ENCODE assay signal across 1 cellular context in genomic region chr1:62196091-62196690, GRCh38.
TF ChIP-seq lines count a peak whose summit lies in the region.

No MANE protein-coding gene starts in this region.

TF ChIP-seq in H1, 55 proteins besides CTCF, POLR2A, EP300 and RAD21:
- TF ChIP-seq EZH2 (IDR thresholded peaks at IDR 0.05; ENCODE audit: low read depth, low read length, severe bottlenecking): no peak
- TF ChIP-seq SIX5 (IDR thresholded peaks at IDR 0.05; ENCODE audit: low read depth, low read length): no peak
- no peak for TF ChIP-seq CHD2 (IDR thresholded peaks at IDR 0.05; ENCODE audit: low read length)
- TF ChIP-seq ATF2 (IDR thresholded peaks at IDR 0.05; ENCODE audit: low read length): no peak
- no peak for TF ChIP-seq SAP30 (IDR thresholded peaks at IDR 0.05; ENCODE audit: insufficient read depth, insufficient replicate concordance, low read length)
- TF ChIP-seq BCL11A (IDR thresholded peaks at IDR 0.05; ENCODE audit: low read depth in 2 of 2, low read length in 2 of 2): no peak
- TF ChIP-seq RNF2 (IDR thresholded peaks at IDR 0.05; ENCODE audit: borderline replicate concordance, low read depth, low read length, missing control alignments, poor library complexity, severe bottlenecking): no peak
- TF ChIP-seq JUN (IDR thresholded peaks at IDR 0.05; ENCODE audit: low read depth, low read length): no peak
- TF ChIP-seq JUND (IDR thresholded peaks at IDR 0.05; ENCODE audit: low read length): no peak
- TF ChIP-seq PHF8 (conservative IDR thresholded peaks at IDR 0.05; ENCODE audit: low read depth, low read length): peak; percentile 20; the same call in 1 of the 2 replicates
- no peak for TF ChIP-seq ZNF274 (IDR thresholded peaks at IDR 0.05; ENCODE audit: borderline replicate concordance, extremely low read depth, low read length)
- no peak for TF ChIP-seq BRCA1 (IDR thresholded peaks at IDR 0.05; ENCODE audit: low read depth, low read length)
- TF ChIP-seq TAF1 (IDR thresholded peaks at IDR 0.05; ENCODE audit: low read depth, low read length): no peak
- no peak for TF ChIP-seq SP4 (IDR thresholded peaks at IDR 0.05; ENCODE audit: low read length)
- no peak for TF ChIP-seq BACH1 (IDR thresholded peaks at IDR 0.05; ENCODE audit: low read length)
- 0 out of 2 replicates have a peak, but pooled peaks have one; percentile 22 for TF ChIP-seq CHD1 (IDR thresholded peaks at IDR 0.05; ENCODE audit: low read depth, low read length)
- TF ChIP-seq SRF (IDR thresholded peaks at IDR 0.05; ENCODE audit: low read depth, low read length): no peak
- TF ChIP-seq HDAC6 (IDR thresholded peaks at IDR 0.05; ENCODE audit: low read depth, low read length): no peak
- TF ChIP-seq KDM4A (IDR thresholded peaks at IDR 0.05; ENCODE audit: low read depth, low read length, severe bottlenecking): no peak
- TF ChIP-seq KDM5A (IDR thresholded peaks at IDR 0.05; ENCODE audit: low read length): no peak
- no peak for TF ChIP-seq TBP (IDR thresholded peaks at IDR 0.05; ENCODE audit: low read depth, low read length)
- TF ChIP-seq YY1 (IDR thresholded peaks at IDR 0.05; ENCODE audit: low read depth, low read length): no peak
- no peak for TF ChIP-seq RXRA (IDR thresholded peaks at IDR 0.05; ENCODE audit: insufficient read depth, low read depth, low read length)
- no peak for TF ChIP-seq MAFK (IDR thresholded peaks at IDR 0.05; ENCODE audit: low read depth, low read length)
- TF ChIP-seq SIRT6 (IDR thresholded peaks at IDR 0.05; ENCODE audit: low read length): no peak
- TF ChIP-seq NRF1 (IDR thresholded peaks at IDR 0.05; ENCODE audit: low read depth, low read length): no peak
- TF ChIP-seq SIN3A (conservative IDR thresholded peaks at IDR 0.05 in 1 of 2, IDR thresholded peaks at IDR 0.05 in 1 of 2; ENCODE audit: low read depth in 1 of 2, low read length in 2 of 2): peak in 1 of 2 experiments; percentile 19; a peak in 2 of 4 replicates
- TF ChIP-seq TAF7 (optimal IDR thresholded peaks at IDR 0.05; ENCODE audit: borderline replicate concordance, low read depth, low read length): peak; percentile 88
- no peak for TF ChIP-seq SP1 (IDR thresholded peaks at IDR 0.05; ENCODE audit: low read depth, low read length)
- TF ChIP-seq ATF3 (IDR thresholded peaks at IDR 0.05; ENCODE audit: insufficient read depth, low read depth, low read length): no peak
- TF ChIP-seq EGR1 (IDR thresholded peaks at IDR 0.05; ENCODE audit: borderline replicate concordance, low read depth, low read length): no peak
- no peak for TF ChIP-seq CHD7 (IDR thresholded peaks at IDR 0.05; ENCODE audit: insufficient replicate concordance, low read length)
- no peak for TF ChIP-seq TEAD4 (IDR thresholded peaks at IDR 0.05; ENCODE audit: low read depth, low read length)
- TF ChIP-seq POLR2AphosphoS5 (IDR thresholded peaks at IDR 0.05; ENCODE audit: low read depth, low read length): peak; percentile 14; the same call in 1 of the 2 replicates
- TF ChIP-seq RFX5 (IDR thresholded peaks at IDR 0.05; ENCODE audit: borderline replicate concordance, low read depth, low read length): no peak
- no peak for TF ChIP-seq FOSL1 (IDR thresholded peaks at IDR 0.05; ENCODE audit: insufficient read depth, low read depth, low read length)
- no peak for TF ChIP-seq RBBP5 (IDR thresholded peaks at IDR 0.05; ENCODE audit: borderline replicate concordance, low read depth, low read length)
- no peak for TF ChIP-seq GTF2F1 (IDR thresholded peaks at IDR 0.05; ENCODE audit: borderline replicate concordance, low read depth, low read length)
